1 cellular context compared by ENCODE assay signal in the genomic region with DNA sequence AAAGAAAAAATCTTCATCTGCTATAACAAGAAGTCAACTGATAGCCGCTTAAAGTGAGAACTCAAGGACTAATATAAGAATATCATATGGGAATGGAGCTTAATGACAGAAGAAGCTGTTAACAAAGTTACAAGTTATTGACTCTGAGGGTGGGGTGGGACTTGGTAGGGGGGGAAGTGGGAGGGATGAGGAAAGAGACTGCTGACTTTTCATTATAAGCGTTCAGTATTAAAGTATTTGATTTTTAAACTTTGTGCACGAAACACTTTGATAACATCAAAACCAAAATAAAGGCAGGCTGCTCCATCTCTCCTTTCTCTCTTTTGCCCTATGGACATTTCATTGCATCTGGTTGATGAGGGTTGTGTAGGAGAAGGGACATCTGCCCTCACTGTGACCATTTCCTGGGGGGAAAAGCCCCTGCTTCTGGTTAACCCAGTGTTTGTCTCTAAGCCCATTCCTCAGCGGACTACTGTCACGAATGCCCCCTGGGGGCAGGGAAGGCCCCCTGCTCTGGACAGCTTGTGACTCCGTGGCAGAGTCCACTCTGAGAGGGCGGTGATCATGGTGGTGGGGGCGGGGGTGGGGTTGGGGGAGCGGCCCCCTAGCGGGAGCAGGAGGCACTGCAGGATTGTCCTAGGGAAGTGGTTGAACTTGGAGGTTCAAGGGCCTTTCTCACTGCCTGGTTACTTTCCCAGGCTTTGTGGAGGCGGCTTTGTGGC.
TF ChIP-seq lines count a peak whose summit lies in the region.

No MANE protein-coding gene starts in this region.

TF ChIP-seq in GM12878, 131 proteins besides CTCF, POLR2A, EP300 and RAD21:
- peak in 1 of 2 experiments; percentile 28; a peak in 1 of 3 replicates for TF ChIP-seq EGR1 (IDR thresholded peaks at IDR 0.05; ENCODE audit: borderline replicate concordance in 1 of 2, low read depth in 2 of 2, low read length in 2 of 2)
- TF ChIP-seq CREM (IDR thresholded peaks at IDR 0.05; ENCODE audit: low read depth), result no peak
- TF ChIP-seq SPI1 (IDR thresholded peaks at IDR 0.05; ENCODE audit: borderline replicate concordance, insufficient read depth, low read depth, low read length), result peak; percentile 9; the same call in 1 of the 2 replicates
